10 cellular contexts compared by ENCODE assay signal in genomic region chr13:44313674-44314073, GRCh38. TPM values are rescaled to one million over a fixed set of nuclear protein-coding genes. Genes with fewer than 3 reads are reported as not detected.
DNase-seq lines count a peak whose midpoint lies in the region; ATAC-seq and TF ChIP-seq lines count a peak whose summit lies in the region.
"Had no signal": no experiment of that assay in that cellular context is flagged by ENCODE, and none has a peak within 500 bp of the region (broad histone marks: within the 10 kb centered on the region; RNA-seq: fewer than 3 reads in every experiment).

No MANE protein-coding gene starts in this region.

- TF ChIP-seq CTCF in Panc1 (IDR thresholded peaks at IDR 0.05), result no peak
- no peak for TF ChIP-seq CTCF in fibroblast of lung (conservative IDR thresholded peaks at IDR 0.05 in 1 of 2, IDR thresholded peaks at IDR 0.05 in 1 of 2; ENCODE audit: low read depth in 1 of 2, low read length in 2 of 2)
- no peak for TF ChIP-seq CTCF in MM.1S (IDR thresholded peaks at IDR 0.05; ENCODE audit: low read length)

- no peak overlapping the region for H3K27ac ChIP-seq in Panc1 (ENCODE audit: low read length)
- H3K27ac ChIP-seq in fibroblast of lung (ENCODE audit: insufficient read depth, low read length), result peak overlapping the region; percentile 92
- no peak overlapping the region for H3K27ac ChIP-seq in MM.1S (ENCODE audit: low read length)

- H3K4me2 ChIP-seq in fibroblast of lung (ENCODE audit: extremely low read depth, insufficient read depth, low read length) (peak overlapping the region; percentile 17), MM.1S (ENCODE audit: low read depth, low read length) (no peak overlapping the region)

- no peak for DNase-seq in activated CD4-positive, alpha-beta T cell treated with anti-CD3 and anti-CD28 coated beads for 36 hours
- no peak for DNase-seq in activated CD4-positive, alpha-beta T cell treated with anti-CD3 and anti-CD28 coated beads, Interleukin-2, amount 50 U/mL, for 48 hours
- DNase-seq in Panc1 (ENCODE audit: low read depth, low spot score) (peak; percentile 80), fibroblast of lung (ENCODE audit: low read depth in 2 of 2) (peak; percentile 75 to 92), stromal cell of bone marrow (ENCODE audit: low read depth) (peak; percentile 84), left ventricle myocardium superior (no peak), NCI-H1092 treated with DMSO at 0.1 percent for 48 hours (lab: John Stamatoyannopoulos, UW) (no peak), MM.1S (no peak)
- DNase-seq: activated CD4-positive, CD25-positive, alpha-beta regulatory T cell had no signal

- no peaks in the 10 kb centered on the region for H4K20me1 ChIP-seq in fibroblast of lung (ENCODE audit: control insufficient read depth, extremely low read depth, insufficient read depth, low read length)
- no peaks in the 10 kb centered on the region for H4K20me1 ChIP-seq in MM.1S (ENCODE audit: insufficient read depth, low read length)

- no peaks in the 10 kb centered on the region for H3K36me3 ChIP-seq in Panc1 (ENCODE audit: control insufficient read depth, insufficient read depth, low read length)
- no peaks in the 10 kb centered on the region for H3K36me3 ChIP-seq in fibroblast of lung (ENCODE audit: control insufficient read depth, insufficient read depth, low read length)
- no peaks in the 10 kb centered on the region for H3K36me3 ChIP-seq in MM.1S (replicated peaks; ENCODE audit: insufficient read depth, low read length)

- in situ Hi-C loops in Panc1 (cut with HindIII; ENCODE audit: low pct_unique_long_range_greater_than_20kb, low sequenced_read_pairs), result no loop called here

- no peaks in the 10 kb centered on the region for H3K36me3 Mint-ChIP-seq in activated CD4-positive, alpha-beta T cell treated with anti-CD3 and anti-CD28 coated beads for 36 hours (ENCODE audit: low read depth)
- H3K36me3 Mint-ChIP-seq: memory B cell had no signal

- H3K9ac ChIP-seq in fibroblast of lung (ENCODE audit: insufficient read depth, low read length) (no peak overlapping the region), MM.1S (ENCODE audit: low read length) (no peak overlapping the region)

- no peaks in the 10 kb centered on the region for H3K27me3 ChIP-seq in Panc1 (ENCODE audit: control insufficient read depth, insufficient read depth, low read length)
- no peaks in the 10 kb centered on the region for H3K27me3 ChIP-seq in fibroblast of lung (ENCODE audit: control insufficient read depth, insufficient read depth, low read length)
- H3K27me3 ChIP-seq in MM.1S (replicated peaks; ENCODE audit: insufficient read depth, low read length), result no peaks in the 10 kb centered on the region

- H3K27me3 Mint-ChIP-seq in activated CD4-positive, alpha-beta T cell treated with anti-CD3 and anti-CD28 coated beads for 36 hours, result peaks cover 27% of the 10 kb centered on the region

- H3K9me3 ChIP-seq in Panc1 (ENCODE audit: control insufficient read depth, insufficient read depth, low read depth, low read length) (no peaks in the 10 kb centered on the region), fibroblast of lung (ENCODE audit: control insufficient read depth, insufficient read depth, low read depth, low read length) (no peaks in the 10 kb centered on the region), MM.1S (replicated peaks; ENCODE audit: insufficient read depth, low read length) (no peaks in the 10 kb centered on the region)

- H3K27ac Mint-ChIP-seq in activated CD4-positive, alpha-beta T cell treated with anti-CD3 and anti-CD28 coated beads for 36 hours, result peak overlapping the region; percentile 81
- H3K27ac Mint-ChIP-seq: memory B cell had no signal

- H2AFZ ChIP-seq in fibroblast of lung (ENCODE audit: low read length) (no peak overlapping the region), MM.1S (ENCODE audit: low read length) (no peak overlapping the region)

- peak; percentile 18 for ATAC-seq in activated CD4-positive, alpha-beta T cell treated with anti-CD3 and anti-CD28 coated beads for 36 hours
- peak; percentile 78 for ATAC-seq in Panc1
- ATAC-seq in left ventricle myocardium superior, result no peak

- H3K4me3 Mint-ChIP-seq in activated CD4-positive, alpha-beta T cell treated with anti-CD3 and anti-CD28 coated beads for 36 hours, result no peak overlapping the region
- H3K4me3 Mint-ChIP-seq: memory B cell had no signal

- no peaks in the 10 kb centered on the region for H3K9me2 ChIP-seq in MM.1S (replicated peaks; ENCODE audit: insufficient read depth, low read length)

- POLR2A ChIA-PET in activated CD4-positive, alpha-beta T cell treated with anti-CD3 and anti-CD28 coated beads for 36 hours (lab: Charles Lee), result no interaction called here
- POLR2A ChIA-PET in Panc1 (lab: Charles Lee), result no interaction called here

- H3K4me1 ChIP-seq in Panc1 (ENCODE audit: control insufficient read depth, insufficient read depth, low read length) (no peaks in the 10 kb centered on the region), fibroblast of lung (ENCODE audit: control insufficient read depth, extremely low read depth, insufficient read depth, low read length) (peaks cover 24% of the 10 kb centered on the region), MM.1S (ENCODE audit: low read length) (no peaks in the 10 kb centered on the region)

- CTCF ChIA-PET in activated CD4-positive, alpha-beta T cell treated with anti-CD3 and anti-CD28 coated beads for 36 hours (lab: Charles Lee), result no interaction called here
- CTCF ChIA-PET in Panc1 (lab: Charles Lee), result no interaction called here

- no peaks in the 10 kb centered on the region for H3F3A ChIP-seq in MM.1S (ENCODE audit: insufficient read depth, low read length)

- no peaks in the 10 kb centered on the region for H3K79me2 ChIP-seq in fibroblast of lung (ENCODE audit: control insufficient read depth, insufficient read depth, low read length)
- no peaks in the 10 kb centered on the region for H3K79me2 ChIP-seq in MM.1S (ENCODE audit: low read length)

- H3K9me3 Mint-ChIP-seq in activated CD4-positive, alpha-beta T cell treated with anti-CD3 and anti-CD28 coated beads for 36 hours (ENCODE audit: low read depth), result no peaks in the 10 kb centered on the region
- H3K9me3 Mint-ChIP-seq: memory B cell had no signal

- BruUV-seq in Panc1 (replicated peaks; lab: Mats Ljungman, UMichigan), result no TSS peak

- intact Hi-C loops in activated CD4-positive, alpha-beta T cell treated with anti-CD3 and anti-CD28 coated beads for 36 hours (cut with DNase I, micrococcal nuclease), result loop anchor here (1.0 to 2.0 kb wide), 3 partner anchors 39 to 115 kb away; no protein-coding TSS in a partner anchor
- intact Hi-C loops in Panc1 (cut with micrococcal nuclease; ENCODE audit: unreplicated experiment) (no loop called here), left ventricle myocardium superior (cut with micrococcal nuclease) (no loop called here)

- H3K4me3 ChIP-seq in Panc1 (ENCODE audit: low read depth in 2 of 2, low read length in 2 of 2), result no peak overlapping the region
- no peak overlapping the region for H3K4me3 ChIP-seq in fibroblast of lung (replicated peaks in 1 of 4; ENCODE audit: control extremely low read depth in 1 of 4, insufficient read depth in 1 of 4, low read depth in 3 of 4, low read length in 4 of 4)
- H3K4me3 ChIP-seq in MM.1S (ENCODE audit: low read length), result no peak overlapping the region

- H3K4me1 Mint-ChIP-seq in activated CD4-positive, alpha-beta T cell treated with anti-CD3 and anti-CD28 coated beads for 36 hours, result peaks cover 18% of the 10 kb centered on the region
- H3K4me1 Mint-ChIP-seq: memory B cell had no signal

RNA-seq across cellular contexts. Expression of gene SERP2, which starts 60.0 kb away (rescaled TPM):
- total RNA-seq in activated CD4-positive, alpha-beta T cell treated with anti-CD3 and anti-CD28 coated beads for 36 hours, result under 1 TPM; 0.63 to 0.98 TPM
- total RNA-seq in Panc1 (2021; ENCODE audit: unreplicated experiment) (0.18 TPM), fibroblast of lung (9.2 and 15.5 TPM in 2 replicates), left ventricle myocardium superior (12.4 TPM)
- 0.29 TPM for polyA plus RNA-seq in Panc1 (2012; ENCODE audit: insufficient read length)
- 10.6 and 11.2 TPM in 2 replicates for polyA plus RNA-seq in fibroblast of lung
- polyA plus RNA-seq in fibroblast of lung (2012), result 7.4 and 10.6 TPM in 2 replicates
- polyA minus RNA-seq in fibroblast of lung (ENCODE audit: low replicate concordance), result 3.5 and 5.3 TPM in 2 replicates

Comparison
In these comparisons a context has a peak if more than half of its experiments do, and no peak if none do; other contexts are left out.
1. DNase-seq: peak in Panc1 (single experiment), fibroblast of lung (2 of 2) and stromal cell of bone marrow (single experiment); none in activated CD4-positive, alpha-beta T cell treated with anti-CD3 and anti-CD28 coated beads for 36 hours (single experiment), activated CD4-positive, alpha-beta T cell treated with anti-CD3 and anti-CD28 coated beads, Interleukin-2, amount 50 U/mL, for 48 hours (0 of 2), left ventricle myocardium superior (single experiment), NCI-H1092 treated with DMSO at 0.1 percent for 48 hours (single experiment) and MM.1S (single experiment).
2. intact Hi-C loops: an anchor here in activated CD4-positive, alpha-beta T cell treated with anti-CD3 and anti-CD28 coated beads for 36 hours (1.0 to 2.0 kb wide); none called in Panc1 and left ventricle myocardium superior.